ENCODE assay signal across 18 cellular contexts in genomic region chr7:138978541-138979184, GRCh38. TPM values are rescaled to one million over a fixed set of nuclear protein-coding genes. Genes with fewer than 3 reads are reported as not detected.
A peak's percentile ranks its signal among the peaks of the same experiment; 100 is the strongest.
DNase-seq lines count a peak whose midpoint lies in the region; ATAC-seq and TF ChIP-seq lines count a peak whose summit lies in the region.
"Had no signal": no experiment of that assay in that cellular context is flagged by ENCODE, and none has a peak within 500 bp of the region (broad histone marks: within the 10 kb centered on the region; RNA-seq: fewer than 3 reads in every experiment).

No MANE protein-coding gene starts in this region.

- no peak overlapping the region for H2AFZ ChIP-seq in neuronal stem cell (ENCODE audit: low read length)

- no peaks in the 10 kb centered on the region for H3K9me3 ChIP-seq in neuronal stem cell (replicated peaks in 1 of 2; ENCODE audit: control insufficient read depth in 2 of 2, insufficient read depth in 1 of 2, low read depth in 1 of 2, low read length in 2 of 2)
- H3K9me3 ChIP-seq: BE2C, heart left ventricle had no signal

- no peak for ATAC-seq in esophagus mucosa
- ATAC-seq: heart left ventricle, left lobe of liver had no signal

- H3K27ac Mint-ChIP-seq in endothelial cell (ENCODE audit: unreplicated experiment), result peak overlapping the region; percentile 17
- H3K27ac Mint-ChIP-seq: activated CD4-positive, alpha-beta T cell treated with anti-CD3 and anti-CD28 coated beads, Interleukin-2, amount 10 ng/mL, durations not matched to agents 24 days and 14 days; activated T-helper 2 cell treated with anti-CD3 and anti-CD28 coated beads, Interferon-gamma antibody, Interleukin-2, Interleukin-4, amounts not matched to agents 10 μg/mL and 5 μg/mL and 100 μg/mL, durations not matched to agents 14 hours and 24 hours and 36 hours had no signal

- H2BK5ac ChIP-seq in neuronal stem cell (ENCODE audit: low read length), result no peak overlapping the region

- H3K27ac ChIP-seq in neuronal stem cell (replicated peaks; ENCODE audit: low read length), result no peak overlapping the region
- H3K27ac ChIP-seq: heart left ventricle had no signal

- H4K91ac ChIP-seq in neuronal stem cell (ENCODE audit: low read depth, low read length, poor library complexity), result no peak overlapping the region

- H3K4me2 ChIP-seq in neuronal stem cell (ENCODE audit: insufficient read depth, low read length, poor library complexity, severe bottlenecking), result no peak overlapping the region

- H3K36me3 Mint-ChIP-seq in endothelial cell (ENCODE audit: low read depth, unreplicated experiment), result peaks cover 12% of the 10 kb centered on the region

- H3K4me3 ChIP-seq in neuronal stem cell (ENCODE audit: low read length in 2 of 2), result no peak overlapping the region
- H3K4me3 ChIP-seq in foreskin fibroblast (ENCODE audit: low read depth in 1 of 2, low read length in 2 of 2), result no peak overlapping the region
- H3K4me3 ChIP-seq: heart left ventricle had no signal

- H3K4me1 ChIP-seq in neuronal stem cell (ENCODE audit: control insufficient read depth in 2 of 2, insufficient read depth in 1 of 2, low read depth in 1 of 2, low read length in 2 of 2), result peaks cover 18 to 27% of the 10 kb centered on the region in 2 donors

- peaks cover 20% of the 10 kb centered on the region for H3K27me3 Mint-ChIP-seq in endothelial cell (ENCODE audit: unreplicated experiment)

- no peak overlapping the region for H2AK5ac ChIP-seq in neuronal stem cell (ENCODE audit: low read depth, low read length)

- no peak overlapping the region for H3K4ac ChIP-seq in neuronal stem cell (ENCODE audit: low read length)

- peaks cover 30% of the 10 kb centered on the region for H3K4me1 Mint-ChIP-seq in endothelial cell (ENCODE audit: unreplicated experiment)

- no peak overlapping the region for H3K9ac ChIP-seq in neuronal stem cell (ENCODE audit: low read depth, low read length, poor library complexity)

- H2BK15ac ChIP-seq in neuronal stem cell (ENCODE audit: low read length), result no peak overlapping the region

- H3K79me1 ChIP-seq in neuronal stem cell (ENCODE audit: low read depth, low read length), result peaks cover 6% of the 10 kb centered on the region

- H2BK12ac ChIP-seq in neuronal stem cell (ENCODE audit: low read length), result peak overlapping the region; percentile 30

- H3K9me3 Mint-ChIP-seq in endothelial cell (ENCODE audit: unreplicated experiment), result no peaks in the 10 kb centered on the region
- H3K9me3 Mint-ChIP-seq: activated CD4-positive, alpha-beta T cell treated with anti-CD3 and anti-CD28 coated beads, Interleukin-2, amount 10 ng/mL, durations not matched to agents 24 days and 14 days; activated T-helper 2 cell treated with anti-CD3 and anti-CD28 coated beads, Interferon-gamma antibody, Interleukin-2, Interleukin-4, amounts not matched to agents 10 μg/mL and 5 μg/mL and 100 μg/mL, durations not matched to agents 14 hours and 24 hours and 36 hours had no signal

- H3K27me3 ChIP-seq in neuronal stem cell (ENCODE audit: control insufficient read depth in 3 of 3, insufficient read depth in 3 of 3, low read depth in 1 of 3, low read length in 3 of 3), result no peaks in the 10 kb centered on the region
- H3K27me3 ChIP-seq: BE2C had no signal

- H3K36me3 ChIP-seq in neuronal stem cell (replicated peaks in 1 of 2; ENCODE audit: control insufficient read depth in 2 of 2, insufficient read depth in 2 of 2, low read length in 2 of 2), result peaks cover 1 to 4% of the 10 kb centered on the region in 2 donors
- H3K36me3 ChIP-seq: BE2C, heart left ventricle had no signal

- no peak overlapping the region for H3K23ac ChIP-seq in neuronal stem cell (ENCODE audit: low read depth, low read length, poor library complexity)

- no peak overlapping the region for H2BK120ac ChIP-seq in neuronal stem cell (ENCODE audit: low read depth, low read length)

- H3K18ac ChIP-seq in neuronal stem cell (ENCODE audit: low read length), result no peak overlapping the region

- H3K14ac ChIP-seq in neuronal stem cell (ENCODE audit: low read length), result no peak overlapping the region

- no peak for TF ChIP-seq CTCF in endothelial cell (IDR thresholded peaks at IDR 0.05; ENCODE audit: unreplicated experiment)
- TF ChIP-seq CTCF in foreskin fibroblast (IDR thresholded peaks at IDR 0.05; ENCODE audit: low read depth, low read length), result no peak

- WGBS in neuronal stem cell (ENCODE audit: extremely low coverage in 2 of 2, insufficient read length in 2 of 2, insufficient replicate concordance in 1 of 2), 2 donors, result no CpG with 5 or more reads among the region's 6 CpGs

- no peak overlapping the region for H3K4me3 Mint-ChIP-seq in endothelial cell (ENCODE audit: unreplicated experiment)

- no peak overlapping the region for H4K8ac ChIP-seq in neuronal stem cell (ENCODE audit: low read depth, low read length)

- DNase-seq in NCI-H146 (lab: John Stamatoyannopoulos, UW), result peak; percentile 10
- no peak for DNase-seq in NCI-H146 treated with DMSO at 0.1 percent for 48 hours (lab: John Stamatoyannopoulos, UW; ENCODE audit: unreplicated experiment)
- DNase-seq in LoVo (ENCODE audit: low spot score), result peak; percentile 38
- DNase-seq in endothelial cell (ENCODE audit: low spot score), result no peak
- DNase-seq in neuronal stem cell (ENCODE audit: low spot score), result no peak
- no peak for DNase-seq in NCI-H1694 (lab: John Stamatoyannopoulos, UW)
- DNase-seq in foreskin fibroblast, result no peak
- DNase-seq: BE2C, Calu3, heart left ventricle, NCI-H1417 treated with DMSO at 0.1 percent for 48 hours, occipital lobe, Right ventricle myocardium superior had no signal

RNA-seq across cellular contexts. Expression of gene KIAA1549, which starts 2.5 kb away (rescaled TPM):
- 10.8 TPM for total RNA-seq in endothelial cell (ENCODE audit: unreplicated experiment)
- polyA plus RNA-seq in neuronal stem cell (2013, experiment 1 of 2), result 10.0 TPM
- polyA plus RNA-seq in neuronal stem cell (2013, experiment 2 of 2), result 10.6 TPM
- total RNA-seq in esophagus mucosa, result 0.20 TPM

RNA-seq across cellular contexts. Expression of gene ZC3HAV1L, which starts 57.2 kb away (rescaled TPM):
- total RNA-seq in endothelial cell (ENCODE audit: unreplicated experiment) (12.4 TPM), esophagus mucosa (6.3 TPM)
- polyA plus RNA-seq in neuronal stem cell (2013, experiment 1 of 2), result 5.1 TPM
- polyA plus RNA-seq in neuronal stem cell (2013, experiment 2 of 2), result 5.3 TPM
- total RNA-seq: A172 had no signal

Comparison
In these comparisons a context has a peak if more than half of its experiments do, and no peak if none do; other contexts are left out.
1. DNase-seq: peak in NCI-H146 (single experiment) and LoVo (single experiment); none in NCI-H146 treated with DMSO at 0.1 percent for 48 hours (single experiment), endothelial cell (single experiment), neuronal stem cell (single experiment), NCI-H1694 (single experiment) and foreskin fibroblast (0 of 2).